Comparison of ENCODE assay signal across 15 cellular contexts in genomic region chr13:35923347-35923746, GRCh38.
DNase-seq lines count a peak whose midpoint lies in the region; ATAC-seq, FAIRE-seq and TF ChIP-seq lines count a peak whose summit lies in the region.
"Had no signal": no experiment of that assay in that cellular context is flagged by ENCODE, and none has a peak within 500 bp of the region (broad histone marks: within the 10 kb centered on the region; RNA-seq: fewer than 3 reads in every experiment).

No MANE protein-coding gene starts in this region.

- no peak for TF ChIP-seq CTCF in chondrocyte (IDR thresholded peaks at IDR 0.05)
- no peak for TF ChIP-seq CTCF in HepG2 (CRISPR knock-in tag; IDR thresholded peaks at IDR 0.05)

- no peak overlapping the region for H4K8ac ChIP-seq in mesendoderm (ENCODE audit: low read depth, low read length)

- CTCF ChIA-PET in HepG2 (lab: Yijun Ruan, JAX; ENCODE audit: low intra/inter-chr PET ratio, low total read pairs), result no interaction called here

- WGBS in mesendoderm (ENCODE audit: extremely low coverage, insufficient coverage, low lambda C conversion rate), result no CpG with 5 or more reads among the region's 3 CpGs
- 0% methylated on average over 3 of the region's 3 CpGs for WGBS in HepG2 (ENCODE audit: low lambda C conversion rate)

- in situ Hi-C loops in HepG2 (cut with HindIII; ENCODE audit: extremely low pct_ligation_motif_present, low pct_unique_long_range_greater_than_20kb), result no loop called here

- peak; percentile 94 for DNase-seq in Daoy (ENCODE audit: low read depth)
- DNase-seq in NCI-H226, result peak; percentile 1
- no peak for DNase-seq in chondrocyte (ENCODE audit: low spot score)
- DNase-seq in mesendoderm, result no peak
- DNase-seq in hippocampal formation (lab: John Stamatoyannopoulos, UW), result no peak
- no peak for DNase-seq in DMS114 treated with DMSO at 0.1 percent for 48 hours (lab: John Stamatoyannopoulos, UW; ENCODE audit: unreplicated experiment)
- no peak for DNase-seq in HepG2 (ENCODE audit: low spot score)
- DNase-seq: activated naive CD4-positive, alpha-beta T cell treated with Interleukin-2 at 50 U/mL for 16 hours; CD4-positive, alpha-beta T cell; mucosa of descending colon; NCI-H1092; NCI-H774 had no signal

- no peak overlapping the region for H2AK5ac ChIP-seq in mesendoderm (ENCODE audit: low read length)

- no peaks in the 10 kb centered on the region for H3K79me1 ChIP-seq in mesendoderm (ENCODE audit: low read length)

- H2AFZ ChIP-seq in HepG2 (ENCODE audit: low read length), result no peak overlapping the region

- H3K27me3 ChIP-seq in mesendoderm (ENCODE audit: insufficient read depth, low read length, poor library complexity) (no peaks in the 10 kb centered on the region), HepG2 (ENCODE audit: control insufficient read depth in 1 of 2, insufficient read depth in 2 of 2, low read length in 2 of 2) (0 out of 5 replicates have a peak, but pooled peaks cover 0 to 6% of the 10 kb centered on the region in 2 experiments)
- H3K27me3 ChIP-seq: dorsolateral prefrontal cortex, vagina had no signal

- H3K4me3 ChIP-seq in mesendoderm (ENCODE audit: low read length), result no peak overlapping the region
- H3K4me3 ChIP-seq in HepG2 (replicated peaks in 1 of 3; ENCODE audit: insufficient read depth in 1 of 3, low read depth in 2 of 3, low read length in 3 of 3), result no peak overlapping the region
- H3K4me3 ChIP-seq: dorsolateral prefrontal cortex, mucosa of descending colon, vagina had no signal

- no peaks in the 10 kb centered on the region for H3K36me3 ChIP-seq in mesendoderm (ENCODE audit: control insufficient read depth, insufficient read depth, low read length)
- H3K36me3 ChIP-seq in HepG2 (replicated peaks in 1 of 2; ENCODE audit: control insufficient read depth in 1 of 2, insufficient read depth in 2 of 2, low read length in 2 of 2), result no peaks in the 10 kb centered on the region
- H3K36me3 ChIP-seq: vagina had no signal

- H2BK15ac ChIP-seq in mesendoderm (replicated peaks; ENCODE audit: low read depth), result no peak overlapping the region

- H3K4me2 ChIP-seq in mesendoderm (ENCODE audit: low read length) (no peak overlapping the region), HepG2 (ENCODE audit: low read depth, low read length) (no peak overlapping the region)

- TF ChIP-seq EP300 in HepG2 (IDR thresholded peaks at IDR 0.05; ENCODE audit: low read depth in 2 of 2, low read length in 2 of 2), result no peak
- TF ChIP-seq EP300 in HepG2 (CRISPR knock-in tag; IDR thresholded peaks at IDR 0.05; ENCODE audit: borderline replicate concordance), result no peak

- no peaks in the 10 kb centered on the region for H4K20me1 ChIP-seq in HepG2 (ENCODE audit: insufficient read depth, low read length)

- no peak overlapping the region for H2BK5ac ChIP-seq in mesendoderm (ENCODE audit: low read length)

- H3K27ac ChIP-seq in mesendoderm (ENCODE audit: low read depth, low read length) (no peak overlapping the region), HepG2 (ENCODE audit: extremely low read length, insufficient read depth, low read length) (no peak overlapping the region)
- H3K27ac ChIP-seq: vagina had no signal

- no peak overlapping the region for H3K4ac ChIP-seq in mesendoderm (ENCODE audit: low read depth, low read length)

- H3K4me1 ChIP-seq in mesendoderm (ENCODE audit: control insufficient read depth, low read depth, low read length) (peaks cover 8% of the 10 kb centered on the region), HepG2 (ENCODE audit: insufficient read depth, low read length) (no peaks in the 10 kb centered on the region)

- TF ChIP-seq RAD21 in HepG2 (CRISPR knock-in tag; IDR thresholded peaks at IDR 0.05), result no peak

- H3K9me3 Mint-ChIP-seq in chondrocyte (ENCODE audit: low read depth), result no peaks in the 10 kb centered on the region
- H3K9me3 Mint-ChIP-seq: CD4-positive, alpha-beta T cell had no signal

- H3K23ac ChIP-seq in mesendoderm (ENCODE audit: low read length), result no peak overlapping the region

- ATAC-seq in GM19467 (IDR thresholded peaks at IDR 0.05; ENCODE audit: unreplicated experiment), result no peak
- no peak for ATAC-seq in HepG2
- ATAC-seq: mucosa of descending colon had no signal

- no peak for FAIRE-seq in HepG2 (lab: Jason Lieb, UNC)

- no peak overlapping the region for H3K56ac ChIP-seq in mesendoderm (ENCODE audit: low read length)

- no peaks in the 10 kb centered on the region for H3K9me3 ChIP-seq in HepG2 (ENCODE audit: low read length)
- H3K9me3 ChIP-seq: mucosa of descending colon, vagina had no signal

- H3K18ac ChIP-seq in mesendoderm (ENCODE audit: low read length), result peak overlapping the region; percentile 53

- no peaks in the 10 kb centered on the region for H3K79me2 ChIP-seq in mesendoderm (ENCODE audit: control insufficient read depth, insufficient read depth, low read length)
- no peaks in the 10 kb centered on the region for H3K79me2 ChIP-seq in HepG2 (ENCODE audit: insufficient read depth, low read length)

- peaks cover 71% of the 10 kb centered on the region for H3K4me1 Mint-ChIP-seq in chondrocyte (ENCODE audit: low read depth)

- H3K27ac Mint-ChIP-seq in chondrocyte (ENCODE audit: unreplicated experiment), result peak overlapping the region; percentile 90
- H3K27ac Mint-ChIP-seq: CD4-positive, alpha-beta T cell had no signal

- no peaks in the 10 kb centered on the region for H3K36me3 Mint-ChIP-seq in chondrocyte (ENCODE audit: low read depth)

- H3K4me3 Mint-ChIP-seq in chondrocyte (ENCODE audit: unreplicated experiment), result no peak overlapping the region
- H3K4me3 Mint-ChIP-seq: CD4-positive, alpha-beta T cell had no signal

- no peak overlapping the region for H4K5ac ChIP-seq in mesendoderm (ENCODE audit: low read length)

- no peaks in the 10 kb centered on the region for H3K27me3 Mint-ChIP-seq in chondrocyte (ENCODE audit: low read depth)
- H3K27me3 Mint-ChIP-seq: CD4-positive, alpha-beta T cell had no signal

- TF ChIP-seq POLR2A in HepG2 (IDR thresholded peaks at IDR 0.05; ENCODE audit: insufficient read depth in 1 of 2, low read depth in 2 of 2, low read length in 2 of 2), result no peak

- H3K9ac ChIP-seq in mesendoderm (ENCODE audit: low read length) (no peak overlapping the region), HepG2 (ENCODE audit: insufficient read depth, low read depth, low read length) (no peak overlapping the region)

- POLR2A ChIA-PET in HepG2 (lab: Yijun Ruan, JAX), result no interaction called here

- intact Hi-C loops in HepG2 (cut with micrococcal nuclease; ENCODE audit: unreplicated experiment), result no loop called here

- no TSS peak for BruUV-seq in HepG2 (replicated peaks; lab: Mats Ljungman, UMichigan)

- H2BK120ac ChIP-seq in mesendoderm (ENCODE audit: low read depth, low read length), result no peak overlapping the region

TF ChIP-seq in HepG2, 621 proteins besides CTCF, POLR2A, EP300 and RAD21:
- TF ChIP-seq ZNF354B (CRISPR knock-in tag; IDR thresholded peaks at IDR 0.05) (no peak), ZNF550 (CRISPR knock-in tag; IDR thresholded peaks at IDR 0.05; ENCODE audit: borderline replicate concordance) (no peak)
- TF ChIP-seq, protein P1, sequence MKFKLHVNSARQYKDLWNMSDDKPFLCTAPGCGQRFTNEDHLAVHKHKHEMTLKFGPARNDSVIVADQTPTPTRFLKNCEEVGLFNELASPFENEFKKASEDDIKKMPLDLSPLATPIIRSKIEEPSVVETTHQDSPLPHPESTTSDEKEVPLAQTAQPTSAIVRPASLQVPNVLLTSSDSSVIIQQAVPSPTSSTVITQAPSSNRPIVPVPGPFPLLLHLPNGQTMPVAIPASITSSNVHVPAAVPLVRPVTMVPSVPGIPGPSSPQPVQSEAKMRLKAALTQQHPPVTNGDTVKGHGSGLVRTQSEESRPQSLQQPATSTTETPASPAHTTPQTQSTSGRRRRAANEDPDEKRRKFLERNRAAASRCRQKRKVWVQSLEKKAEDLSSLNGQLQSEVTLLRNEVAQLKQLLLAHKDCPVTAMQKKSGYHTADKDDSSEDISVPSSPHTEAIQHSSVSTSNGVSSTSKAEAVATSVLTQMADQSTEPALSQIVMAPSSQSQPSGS (CRISPR knock-in tag; IDR thresholded peaks at IDR 0.05), result no peak

Comparison
In these comparisons a context has a peak if more than half of its experiments do, and no peak if none do; other contexts are left out.
1. DNase-seq: peak in Daoy (single experiment) and NCI-H226 (single experiment); none in chondrocyte (single experiment), mesendoderm (single experiment), hippocampal formation (0 of 2), DMS114 treated with DMSO at 0.1 percent for 48 hours (single experiment) and HepG2 (single experiment).